8 cellular contexts compared by ENCODE assay signal in the genomic region with DNA sequence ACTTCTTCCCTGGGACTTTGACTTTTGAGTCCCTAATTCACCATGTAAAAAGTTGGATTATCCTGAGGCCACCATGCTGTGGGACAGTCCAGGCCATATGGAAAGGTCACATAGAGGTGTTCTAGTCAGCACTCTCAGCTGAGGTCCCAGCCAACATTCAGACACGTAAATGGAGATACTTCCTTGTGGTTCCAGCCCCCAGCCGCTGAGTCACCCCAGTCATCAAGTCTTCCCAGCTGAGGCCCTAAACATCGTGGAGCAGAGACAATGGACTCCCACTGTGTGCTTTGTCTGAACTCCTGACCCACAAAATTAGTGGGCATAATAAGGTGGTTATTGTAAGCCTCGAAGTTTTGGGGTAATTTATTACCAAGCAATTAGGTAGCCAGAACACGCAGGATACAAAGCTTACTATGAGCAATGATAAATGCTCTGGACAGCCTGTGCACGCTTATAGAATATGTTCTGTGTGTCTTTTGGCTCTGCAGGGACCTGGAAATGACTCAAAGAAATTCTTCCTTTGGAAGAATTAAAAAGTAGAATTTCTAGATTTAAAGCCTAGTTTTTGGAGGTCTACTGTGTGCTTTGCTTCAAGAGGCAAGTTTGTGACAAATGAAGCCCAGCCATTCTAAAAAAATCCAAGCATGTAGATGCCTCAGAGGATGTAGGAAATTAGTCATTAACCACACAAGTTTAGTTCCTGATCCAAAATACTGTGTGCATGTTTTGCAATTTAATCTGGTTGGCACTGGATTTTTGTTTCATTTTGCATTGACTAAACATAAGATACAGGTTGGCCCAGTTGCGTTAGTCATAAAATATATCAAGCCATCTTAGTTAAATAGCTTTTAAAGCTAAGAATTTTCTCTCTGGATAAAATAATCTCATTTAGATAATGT. TPM values are rescaled to one million over a fixed set of nuclear protein-coding genes. Genes with fewer than 3 reads are reported as not detected.
A peak's percentile ranks its signal among the peaks of the same experiment; 100 is the strongest.
DNase-seq lines count a peak whose midpoint lies in the region; ATAC-seq and TF ChIP-seq lines count a peak whose summit lies in the region.

No MANE protein-coding gene starts in this region.

- H3K9me3 ChIP-seq in neuronal stem cell (replicated peaks in 1 of 2; ENCODE audit: control insufficient read depth in 2 of 2, insufficient read depth in 1 of 2, low read depth in 1 of 2, low read length in 2 of 2) = no peaks in the 10 kb centered on the region

- TF ChIP-seq CTCF in activated CD8-positive, alpha-beta T cell treated with anti-CD3 and anti-CD28 coated beads for 36 hours (IDR thresholded peaks at IDR 0.05) = no peak

- H2BK15ac ChIP-seq in neuronal stem cell (ENCODE audit: low read length) = no peak overlapping the region

- no peaks in the 10 kb centered on the region for H3K27me3 Mint-ChIP-seq in activated CD8-positive, alpha-beta T cell treated with anti-CD3 and anti-CD28 coated beads for 36 hours

- H3K14ac ChIP-seq in neuronal stem cell (ENCODE audit: low read length) = no peak overlapping the region

- H2BK120ac ChIP-seq in neuronal stem cell (ENCODE audit: low read depth, low read length) = no peak overlapping the region

- H3K36me3 Mint-ChIP-seq in activated CD8-positive, alpha-beta T cell treated with anti-CD3 and anti-CD28 coated beads for 36 hours (ENCODE audit: low read depth) = no peaks in the 10 kb centered on the region

- peak; percentile 19 for DNase-seq in stimulated activated CD4-positive, alpha-beta T cell treated with anti-CD3 and anti-CD28 coated beads, Interleukin-1b, Interleukin-23, amount 100 ng/mL, for 48 hours
- no peak for DNase-seq in stimulated activated CD4-positive, alpha-beta T cell treated with anti-CD3 and anti-CD28 coated beads, Interleukin-12 subunit alpha, Interleukin-12 subunit beta, amount 100 ng/mL, for 4 hours
- peak; percentile 93 for DNase-seq in LHCN-M2 (ENCODE audit: low read depth)
- peak; percentile 13 for DNase-seq in activated CD8-positive, alpha-beta T cell treated with anti-CD3 and anti-CD28 coated beads for 36 hours
- DNase-seq in iPS-NIHi7 (ENCODE audit: extremely low spot score) = peak; percentile 71
- peak; percentile 48 for DNase-seq in ureter (ENCODE audit: low spot score)
- no peak for DNase-seq in neuronal stem cell (ENCODE audit: low spot score)

- POLR2A ChIA-PET in activated CD8-positive, alpha-beta T cell treated with anti-CD3 and anti-CD28 coated beads for 36 hours (lab: Charles Lee) = interaction anchor here (2.3 kb wide), 1 partner anchor 10 kb away, joined by 6 read pairs; no protein-coding TSS in a partner anchor

- H4K8ac ChIP-seq in neuronal stem cell (ENCODE audit: low read depth, low read length) = no peak overlapping the region

- peaks cover 20% of the 10 kb centered on the region for H3K4me1 Mint-ChIP-seq in activated CD8-positive, alpha-beta T cell treated with anti-CD3 and anti-CD28 coated beads for 36 hours (ENCODE audit: low read depth)

- no peak overlapping the region for H4K91ac ChIP-seq in neuronal stem cell (ENCODE audit: low read depth, low read length, poor library complexity)

- no peak overlapping the region for H3K4me3 Mint-ChIP-seq in activated CD8-positive, alpha-beta T cell treated with anti-CD3 and anti-CD28 coated beads for 36 hours

- no peak overlapping the region for H3K4me3 ChIP-seq in neuronal stem cell (ENCODE audit: low read length in 2 of 2)

- intact Hi-C loops in activated CD8-positive, alpha-beta T cell treated with anti-CD3 and anti-CD28 coated beads for 36 hours (cut with micrococcal nuclease) = no loop called here

- no peak overlapping the region for H3K18ac ChIP-seq in neuronal stem cell (ENCODE audit: low read length)

- CTCF ChIA-PET in activated CD8-positive, alpha-beta T cell treated with anti-CD3 and anti-CD28 coated beads for 36 hours (lab: Charles Lee) = interaction anchor here (1.0 to 2.4 kb wide), 3 partner anchors 30 to 155 kb away, joined by 3 to 6 read pairs (median 5); partner anchors contain the start of gene SLC9A7

- no peak overlapping the region for H3K23ac ChIP-seq in neuronal stem cell (ENCODE audit: low read depth, low read length, poor library complexity)

- H3K9ac ChIP-seq in neuronal stem cell (ENCODE audit: low read depth, low read length, poor library complexity) = no peak overlapping the region

- H3K27me3 ChIP-seq in neuronal stem cell (ENCODE audit: control insufficient read depth in 3 of 3, insufficient read depth in 3 of 3, low read depth in 1 of 3, low read length in 3 of 3) = peaks cover 0 to 7% (median 0%) of the 10 kb centered on the region in 3 experiments

- H2AK5ac ChIP-seq in neuronal stem cell (ENCODE audit: low read depth, low read length) = no peak overlapping the region

- no peak overlapping the region for H3K27ac ChIP-seq in neuronal stem cell (replicated peaks; ENCODE audit: low read length)

- WGBS in neuronal stem cell (ENCODE audit: extremely low coverage in 2 of 2, insufficient read length in 2 of 2, insufficient replicate concordance in 1 of 2), 2 donors = no CpG with 5 or more reads among the region's 7 CpGs

- H2BK5ac ChIP-seq in neuronal stem cell (ENCODE audit: low read length) = no peak overlapping the region

- no peak overlapping the region for H2BK12ac ChIP-seq in neuronal stem cell (ENCODE audit: low read length)

- no peak overlapping the region for H3K4ac ChIP-seq in neuronal stem cell (ENCODE audit: low read length)

- no peaks in the 10 kb centered on the region for H3K36me3 ChIP-seq in neuronal stem cell (replicated peaks in 1 of 2; ENCODE audit: control insufficient read depth in 2 of 2, insufficient read depth in 2 of 2, low read length in 2 of 2)

- H3K4me2 ChIP-seq in neuronal stem cell (ENCODE audit: insufficient read depth, low read length, poor library complexity, severe bottlenecking) = no peak overlapping the region

- H3K27ac Mint-ChIP-seq in activated CD8-positive, alpha-beta T cell treated with anti-CD3 and anti-CD28 coated beads for 36 hours = no peak overlapping the region

- ATAC-seq in activated CD8-positive, alpha-beta T cell treated with anti-CD3 and anti-CD28 coated beads for 36 hours = peak; percentile 72
- no peak for ATAC-seq in HG03095 (IDR thresholded peaks at IDR 0.05; ENCODE audit: unreplicated experiment)

- H3K79me1 ChIP-seq in neuronal stem cell (ENCODE audit: low read depth, low read length) = no peaks in the 10 kb centered on the region

- no peaks in the 10 kb centered on the region for H3K4me1 ChIP-seq in neuronal stem cell (ENCODE audit: control insufficient read depth in 2 of 2, insufficient read depth in 1 of 2, low read depth in 1 of 2, low read length in 2 of 2)

- no peaks in the 10 kb centered on the region for H3K9me3 Mint-ChIP-seq in activated CD8-positive, alpha-beta T cell treated with anti-CD3 and anti-CD28 coated beads for 36 hours

- H2AFZ ChIP-seq in neuronal stem cell (ENCODE audit: low read length) = no peak overlapping the region

RNA-seq across cellular contexts. Expression of gene SLC9A7, which starts 33.3 kb away (rescaled TPM):
- total RNA-seq in LHCN-M2 (2014; rRNA removed) (12.9 and 14.0 TPM in 2 replicates), ureter (8.9 TPM)
- polyA plus RNA-seq in LHCN-M2 (2012) = 2.8 TPM
- total RNA-seq in activated CD8-positive, alpha-beta T cell treated with anti-CD3 and anti-CD28 coated beads for 36 hours = 10 to 100 TPM; 16.9 to 17.0 TPM
- polyA plus RNA-seq in neuronal stem cell (2013, experiment 1 of 2) = 1.2 TPM
- polyA plus RNA-seq in neuronal stem cell (2013, experiment 2 of 2) = 1.2 TPM

RNA-seq across cellular contexts. Expression of gene RP2, which starts 44.7 kb away (rescaled TPM):
- 16.2 and 20.6 TPM in 2 replicates for total RNA-seq in LHCN-M2 (2014; rRNA removed)
- 5.7 TPM for polyA plus RNA-seq in LHCN-M2 (2012)
- total RNA-seq in activated CD8-positive, alpha-beta T cell treated with anti-CD3 and anti-CD28 coated beads for 36 hours = 1 to 10 TPM; 5.1 to 5.5 TPM
- total RNA-seq in ureter = 6.7 TPM
- 7.9 TPM for polyA plus RNA-seq in neuronal stem cell (2013, experiment 1 of 2)
- 8.2 TPM for polyA plus RNA-seq in neuronal stem cell (2013, experiment 2 of 2)

Comparison
In these comparisons a context has a peak if more than half of its experiments do, and no peak if none do; other contexts are left out.
1. DNase-seq: peak in stimulated activated CD4-positive, alpha-beta T cell treated with anti-CD3 and anti-CD28 coated beads, Interleukin-1b, Interleukin-23, amount 100 ng/mL, for 48 hours (single experiment), LHCN-M2 (single experiment), activated CD8-positive, alpha-beta T cell treated with anti-CD3 and anti-CD28 coated beads for 36 hours (single experiment), iPS-NIHi7 (single experiment) and ureter (single experiment); none in stimulated activated CD4-positive, alpha-beta T cell treated with anti-CD3 and anti-CD28 coated beads, Interleukin-12 subunit alpha, Interleukin-12 subunit beta, amount 100 ng/mL, for 4 hours (single experiment) and neuronal stem cell (single experiment).